Comparison of ENCODE assay signal across 11 cellular contexts in genomic region chr13:79492313-79492798, GRCh38. TPM values are rescaled to one million over a fixed set of nuclear protein-coding genes. Genes with fewer than 3 reads are reported as not detected.
DNase-seq lines count a peak whose midpoint lies in the region; ATAC-seq lines count a peak whose summit lies in the region.
"Had no signal": no experiment of that assay in that cellular context is flagged by ENCODE, and none has a peak within 500 bp of the region (broad histone marks: within the 10 kb centered on the region; RNA-seq: fewer than 3 reads in every experiment).

No MANE protein-coding gene starts in this region.

- no peaks in the 10 kb centered on the region for H3K27me3 Mint-ChIP-seq in activated naive CD4-positive, alpha-beta T cell treated with anti-CD3 and anti-CD28 coated beads, Interleukin-2, amount 50 U/mL, for 24 hours

- peaks cover 88% of the 10 kb centered on the region for H3K4me1 Mint-ChIP-seq in activated naive CD4-positive, alpha-beta T cell treated with anti-CD3 and anti-CD28 coated beads, Interleukin-2, amount 50 U/mL, for 24 hours
- H3K4me1 Mint-ChIP-seq: naive B cell had no signal

- DNase-seq in stimulated activated CD4-positive, alpha-beta T cell treated with anti-CD3 and anti-CD28 coated beads, Interleukin-15, amount 100 ng/mL, for 48 hours (ENCODE audit: low read depth in 2 of 2): peak; percentile 17 to 24
- no peak for DNase-seq in stimulated activated CD4-positive, alpha-beta T cell treated with anti-CD3 and anti-CD28 coated beads, Interleukin-2, amount 100 ng/mL, for 48 hours
- DNase-seq in left kidney (ENCODE audit: low read depth, low spot score) (peak; percentile 34), AG08395 (ENCODE audit: low spot score) (no peak), sciatic nerve (ENCODE audit: low spot score) (no peak), NCI-H1105 treated with DMSO at 0.1 percent for 48 hours (lab: John Stamatoyannopoulos, UW) (no peak)
- DNase-seq in activated CD8-positive, alpha-beta memory T cell treated with anti-CD3 and anti-CD28 coated beads for 24 hours: no peak
- DNase-seq: C1 segment of cervical spinal cord, KG1, naive B cell had no signal

- no peaks in the 10 kb centered on the region for H3K9me3 Mint-ChIP-seq in activated naive CD4-positive, alpha-beta T cell treated with anti-CD3 and anti-CD28 coated beads, Interleukin-2, amount 50 U/mL, for 24 hours

- intact Hi-C loops in sciatic nerve (cut with DNase I): no loop called here

- peaks cover 11% of the 10 kb centered on the region for H3K36me3 Mint-ChIP-seq in activated naive CD4-positive, alpha-beta T cell treated with anti-CD3 and anti-CD28 coated beads, Interleukin-2, amount 50 U/mL, for 24 hours
- H3K36me3 Mint-ChIP-seq: naive B cell had no signal

- peak overlapping the region; percentile 82 for H3K4me3 Mint-ChIP-seq in activated naive CD4-positive, alpha-beta T cell treated with anti-CD3 and anti-CD28 coated beads, Interleukin-2, amount 50 U/mL, for 24 hours
- H3K4me3 Mint-ChIP-seq: naive B cell had no signal

- peak overlapping the region; percentile 68 for H3K27ac Mint-ChIP-seq in activated naive CD4-positive, alpha-beta T cell treated with anti-CD3 and anti-CD28 coated beads, Interleukin-2, amount 50 U/mL, for 24 hours

- ATAC-seq in sciatic nerve: no peak

RNA-seq across cellular contexts. Expression of gene NDFIP2, which starts 11.4 kb away (rescaled TPM):
- total RNA-seq in sciatic nerve: 31.8 TPM

Comparison
In these comparisons a context has a peak if more than half of its experiments do, and no peak if none do; other contexts are left out.
1. DNase-seq: peak in stimulated activated CD4-positive, alpha-beta T cell treated with anti-CD3 and anti-CD28 coated beads, Interleukin-15, amount 100 ng/mL, for 48 hours (2 of 2) and left kidney (single experiment); none in stimulated activated CD4-positive, alpha-beta T cell treated with anti-CD3 and anti-CD28 coated beads, Interleukin-2, amount 100 ng/mL, for 48 hours (0 of 2), AG08395 (single experiment), sciatic nerve (single experiment), NCI-H1105 treated with DMSO at 0.1 percent for 48 hours (single experiment) and activated CD8-positive, alpha-beta memory T cell treated with anti-CD3 and anti-CD28 coated beads for 24 hours (single experiment).